Comparison of ENCODE assay signal across 15 cellular contexts in genomic region chr18:64474751-64475150, GRCh38.
"Had no signal": no experiment of that assay in that cellular context is flagged by ENCODE, and none has a peak within 500 bp of the region (broad histone marks: within the 10 kb centered on the region; RNA-seq: fewer than 3 reads in every experiment).

No MANE protein-coding gene starts in this region.

- H3K9ac ChIP-seq: neural progenitor cell had no signal

- DNase-seq: activated CD4-positive, alpha-beta T cell treated with anti-CD3 and anti-CD28 coated beads, Interleukin-2, amount 50 U/mL, for 48 hours; activated CD4-positive, CD25-positive, alpha-beta regulatory T cell treated with anti-CD3 and anti-CD28 coated beads, Interleukin-2, amount 50 U/mL, for 72 hours; activated CD8-positive, alpha-beta memory T cell treated with anti-CD3 and anti-CD28 coated beads, Interleukin-2, amount 10 ng/mL, durations not matched to agents 7 days and 5 days; activated effector memory CD4-positive, alpha-beta T cell treated with Interleukin-2 at 50 U/mL for 16 hours; activated T-cell treated with anti-CD3 and anti-CD28 coated beads, Interleukin-2, amount 50 U/mL, for 24 hours; amniotic stem cell; body of pancreas; effector memory CD4-positive, alpha-beta T cell; hypothalamus; sigmoid colon; stimulated activated CD4-positive, alpha-beta T cell treated with anti-CD3 and anti-CD28 coated beads, Interleukin-12 subunit alpha, Interleukin-12 subunit beta, amount 100 ng/mL, for 4 hours; stimulated activated naive CD4-positive, alpha-beta T cell treated with Interleukin-2 at 50 U/mL for 16 hours; trophoblast cell had no signal

- H3K27ac ChIP-seq: body of pancreas, neural progenitor cell, ovary, sigmoid colon had no signal

- H3K4me2 ChIP-seq: neural progenitor cell had no signal

- H3K4me3 ChIP-seq: body of pancreas, neural progenitor cell, ovary, sigmoid colon had no signal

- H3K36me3 ChIP-seq: neural progenitor cell, ovary, sigmoid colon had no signal

- H3K27me3 ChIP-seq: body of pancreas, neural progenitor cell, sigmoid colon had no signal

- H3K4me1 ChIP-seq: body of pancreas, neural progenitor cell, sigmoid colon had no signal

- H3K9me3 ChIP-seq: body of pancreas, ovary, sigmoid colon had no signal

- H2AFZ ChIP-seq: neural progenitor cell had no signal
